Comparison of ENCODE assay signal across 8 cellular contexts in the genomic region with DNA sequence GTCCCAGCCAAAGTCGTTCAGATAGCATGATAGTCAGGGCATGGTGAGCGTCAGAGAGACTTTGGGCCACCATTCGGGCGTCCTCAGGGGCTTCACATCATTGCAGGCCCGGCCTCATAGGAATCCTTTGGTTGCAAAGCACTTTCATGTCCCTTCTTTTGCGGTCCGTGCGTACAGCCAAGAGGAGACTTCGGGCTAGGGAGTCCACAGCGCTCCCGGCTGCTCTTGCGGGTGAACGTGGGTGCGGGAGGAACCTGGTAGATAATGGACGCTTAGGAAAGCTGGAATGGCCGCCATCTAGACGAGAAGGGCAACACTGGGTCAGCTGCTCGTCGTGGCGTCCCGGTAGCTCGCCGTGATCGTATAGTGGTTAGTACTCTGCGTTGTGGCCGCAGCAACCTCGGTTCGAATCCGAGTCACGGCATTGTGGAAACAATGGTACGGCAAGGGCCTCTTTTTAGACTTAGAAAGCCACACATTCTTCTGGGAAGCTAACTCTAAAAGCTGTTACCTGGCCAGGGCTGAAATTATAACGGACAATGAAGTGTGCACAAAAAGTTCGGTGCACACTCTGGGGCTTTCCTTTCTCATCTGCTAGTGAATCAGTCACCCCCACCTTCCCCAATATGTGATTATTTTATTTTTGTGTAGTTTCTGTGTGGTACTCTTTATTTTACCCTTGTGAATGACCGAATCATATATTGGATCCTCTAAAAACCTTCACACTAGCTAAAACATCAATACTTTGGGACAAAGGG. TPM values are rescaled to one million over a fixed set of nuclear protein-coding genes. Genes with fewer than 3 reads are reported as not detected.
DNase-seq lines count a peak whose midpoint lies in the region; ATAC-seq and TF ChIP-seq lines count a peak whose summit lies in the region.

No MANE protein-coding gene starts in this region.

- POLR2A ChIA-PET in activated CD4-positive, alpha-beta T cell treated with anti-CD3 and anti-CD28 coated beads for 36 hours (lab: Charles Lee): interaction anchor here (0.6 to 1.1 kb wide), 6 partner anchors 34 to 532 kb away, joined by 3 to 6 read pairs (median 4); partner anchors contain the start of gene BLOC1S6

- H3K27ac ChIP-seq in DND-41 (ENCODE audit: low read length) (peak overlapping the region; percentile 90), colonic mucosa (peak overlapping the region; percentile 95)

- no peak overlapping the region for H3K27ac Mint-ChIP-seq in activated CD4-positive, alpha-beta T cell treated with anti-CD3 and anti-CD28 coated beads for 36 hours

- H3K4me3 ChIP-seq in DND-41 (ENCODE audit: low read depth in 1 of 2, low read length in 2 of 2) (peak overlapping the region; percentile 41 to 61), colonic mucosa (peak overlapping the region; percentile 45)

- H3K27me3 Mint-ChIP-seq in activated CD4-positive, alpha-beta T cell treated with anti-CD3 and anti-CD28 coated beads for 36 hours: no peaks in the 10 kb centered on the region

- intact Hi-C loops in activated CD4-positive, alpha-beta T cell treated with anti-CD3 and anti-CD28 coated beads for 36 hours (cut with DNase I, micrococcal nuclease): loop anchor here (1.0 to 5.0 kb wide), 8 partner anchors 35 to 774 kb away; partner anchors contain the start of genes BLOC1S6 (in 1 of the 2), CTDSPL2 (in 1 of the 2) and EIF3J (in 1 of the 2)
- intact Hi-C loops in colonic mucosa (cut with DNase I): loop anchor here (5.0 kb wide), 2 partner anchors 34 to 201 kb away; a partner anchor contains a TSS

- peak overlapping the region; percentile 93 for H3K4me2 ChIP-seq in DND-41 (ENCODE audit: insufficient read depth, low read length)

- H3K36me3 ChIP-seq in DND-41 (ENCODE audit: insufficient read depth, low read length) (no peaks in the 10 kb centered on the region), colonic mucosa (no peaks in the 10 kb centered on the region)

- H3K27me3 ChIP-seq in DND-41 (ENCODE audit: insufficient read depth, low read length, poor library complexity) (no peaks in the 10 kb centered on the region), colonic mucosa (no peaks in the 10 kb centered on the region)

- H3K79me2 ChIP-seq in DND-41 (ENCODE audit: insufficient read depth, low read length): no peaks in the 10 kb centered on the region

- peak overlapping the region; percentile 92 for H2AFZ ChIP-seq in DND-41 (ENCODE audit: low read depth, low read length)

- no peak overlapping the region for H3K4me3 Mint-ChIP-seq in activated CD4-positive, alpha-beta T cell treated with anti-CD3 and anti-CD28 coated beads for 36 hours

- H3K9me3 ChIP-seq in DND-41 (ENCODE audit: insufficient read depth, low read length, severe bottlenecking) (no peaks in the 10 kb centered on the region), colonic mucosa (no peaks in the 10 kb centered on the region)

- H3K9ac ChIP-seq in DND-41 (ENCODE audit: low read depth, low read length) (peak overlapping the region; percentile 74), colonic mucosa (ENCODE audit: low read depth in 2 of 2, low read length in 2 of 2) (peak overlapping the region; percentile 94 to 100)

- peak; percentile 30 for ATAC-seq in DND-41 (ENCODE audit: insufficient read depth, low read depth)
- ATAC-seq in HG02943 (IDR thresholded peaks at IDR 0.05; ENCODE audit: low read depth, unreplicated experiment): peak; percentile 4
- peak; percentile 10 for ATAC-seq in activated CD4-positive, alpha-beta T cell treated with anti-CD3 and anti-CD28 coated beads for 36 hours
- ATAC-seq in left lobe of liver: peak; percentile 43
- no peak for ATAC-seq in GM19467 (IDR thresholded peaks at IDR 0.05; ENCODE audit: unreplicated experiment)

- peaks cover 42% of the 10 kb centered on the region for H3K4me1 ChIP-seq in DND-41 (ENCODE audit: insufficient read depth, low read length)
- no peaks in the 10 kb centered on the region for H3K4me1 ChIP-seq in colonic mucosa

- H3K9me3 Mint-ChIP-seq in activated CD4-positive, alpha-beta T cell treated with anti-CD3 and anti-CD28 coated beads for 36 hours (ENCODE audit: low read depth): no peaks in the 10 kb centered on the region

- no peaks in the 10 kb centered on the region for H4K20me1 ChIP-seq in DND-41 (ENCODE audit: insufficient read depth, low read length)

- TF ChIP-seq CTCF in DND-41 (IDR thresholded peaks at IDR 0.05; ENCODE audit: borderline replicate concordance, extremely low read depth, low read length, poor library complexity, severe bottlenecking) (no peak), colonic mucosa (IDR thresholded peaks at IDR 0.05) (no peak)

- CTCF ChIA-PET in activated CD4-positive, alpha-beta T cell treated with anti-CD3 and anti-CD28 coated beads for 36 hours (lab: Charles Lee): interaction anchor here (0.6 to 7.5 kb wide), 21 partner anchors 8 to 1376 kb away, joined by 3 to 48 read pairs (median 3); partner anchors contain the start of genes MFAP1 and SHF

- peak; percentile 81 for DNase-seq in DND-41
- peak; percentile 65 for DNase-seq in NCI-H446 treated with DMSO at 0.1 percent for 48 hours (lab: John Stamatoyannopoulos, UW)
- peak; percentile 88 for DNase-seq in activated CD4-positive, alpha-beta T cell treated with anti-CD3 and anti-CD28 coated beads for 36 hours
- DNase-seq in colonic mucosa: peak; percentile 91
- peak; percentile 79 for DNase-seq in left lobe of liver (ENCODE audit: low spot score)
- peak; percentile 88 for DNase-seq in stimulated activated CD4-positive, alpha-beta T cell treated with anti-CD3 and anti-CD28 coated beads, Interleukin-1b, Interleukin-23, amount 100 ng/mL, for 48 hours

- peaks cover 21% of the 10 kb centered on the region for H3K4me1 Mint-ChIP-seq in activated CD4-positive, alpha-beta T cell treated with anti-CD3 and anti-CD28 coated beads for 36 hours

- H3K36me3 Mint-ChIP-seq in activated CD4-positive, alpha-beta T cell treated with anti-CD3 and anti-CD28 coated beads for 36 hours (ENCODE audit: low read depth): no peaks in the 10 kb centered on the region

RNA-seq across cellular contexts. Expression of gene SHF, which starts 13.2 kb away (rescaled TPM):
- total RNA-seq in activated CD4-positive, alpha-beta T cell treated with anti-CD3 and anti-CD28 coated beads for 36 hours: 10 to 100 TPM; 17.9 to 18.7 TPM
- total RNA-seq in colonic mucosa: 10 to 100 TPM in 1 of 2 donors, 1 to 10 TPM in 1; 8.7 to 14.7 TPM
- total RNA-seq in left lobe of liver: 18.4 TPM

RNA-seq across cellular contexts. Expression of gene SLC28A2, which starts 51.1 kb away (rescaled TPM):
- total RNA-seq in activated CD4-positive, alpha-beta T cell treated with anti-CD3 and anti-CD28 coated beads for 36 hours: not detected
- total RNA-seq in colonic mucosa: 10 to 100 TPM; 21.6 to 54.9 TPM
- total RNA-seq in left lobe of liver: 0.15 TPM

Comparison
In these comparisons a context has a peak if more than half of its experiments do, and no peak if none do; other contexts are left out.
1. RNA of gene SLC28A2, which starts 51.1 kb away (total RNA-seq): 21.6 to 54.9 TPM in colonic mucosa; 0.15 TPM in left lobe of liver (single experiment) and not detected in activated CD4-positive, alpha-beta T cell treated with anti-CD3 and anti-CD28 coated beads for 36 hours; every median in the first group is over 10 times any median in the second.
2. Peak in every context shown above with its lines, with median percentiles within 50 percentile points of each other: DNase-seq.